Comparison of ENCODE assay signal across 8 cellular contexts in genomic region chr10:92290837-92291609, GRCh38. TPM values are rescaled to one million over a fixed set of nuclear protein-coding genes. Genes with fewer than 3 reads are reported as not detected.
DNase-seq lines count a peak whose midpoint lies in the region; ATAC-seq, FAIRE-seq and TF ChIP-seq lines count a peak whose summit lies in the region.

Gene CPEB3 (minus strand): TSS chr10:92291078. CDS start chr10:92240350, 50,728 bp downstream.
Gene MARCHF5 (plus strand): TSS chr10:92291167. CDS start chr10:92291495, 328 bp downstream.

- peaks cover 0 to 3% of the 10 kb centered on the region in 2 experiments for H3K36me3 ChIP-seq in keratinocyte (ENCODE audit: control insufficient read depth in 2 of 2, extremely low read depth in 1 of 2, insufficient read depth in 2 of 2, low read length in 2 of 2)

- peak; percentile 43 for FAIRE-seq in keratinocyte (lab: Jason Lieb, UNC)

- ATAC-seq in GM19023 (IDR thresholded peaks at IDR 0.05; ENCODE audit: unreplicated experiment) (peak; percentile 99), HG03280 (IDR thresholded peaks at IDR 0.05; ENCODE audit: unreplicated experiment) (peak; percentile 98)

- peak within 1 kb of the TSS; percentile 86 for H3K27ac ChIP-seq in keratinocyte (ENCODE audit: control insufficient read depth, insufficient read depth, low read length)

- H2AFZ ChIP-seq in keratinocyte (ENCODE audit: control insufficient read depth, low read length): peak within 1 kb of the TSS; percentile 96

- peak within 1 kb of the TSS; percentile 98 for H3K4me2 ChIP-seq in keratinocyte (ENCODE audit: control insufficient read depth, extremely low read depth, insufficient read depth, low read depth, low read length)

- H3K9me1 ChIP-seq in keratinocyte (ENCODE audit: control insufficient read depth, extremely low read depth, insufficient read depth, low read length): no peaks in the 10 kb centered on the region

- peak; percentile 63 for TF ChIP-seq CTCF in AG10803 (conservative IDR thresholded peaks at IDR 0.05; ENCODE audit: low read length)
- TF ChIP-seq CTCF in keratinocyte (optimal IDR thresholded peaks at IDR 0.05 in 1 of 3, IDR thresholded peaks at IDR 0.05 in 1 of 3, conservative IDR thresholded peaks at IDR 0.05 in 1 of 3; ENCODE audit: extremely low read depth in 1 of 3, insufficient read depth in 2 of 3, low read length in 3 of 3): peak; percentile 45 to 72 (median 62)

- H4K20me1 ChIP-seq in keratinocyte (ENCODE audit: control insufficient read depth, extremely low read depth, insufficient read depth, low read length): peaks cover 5% of the 10 kb centered on the region

- peaks cover 14% of the 10 kb centered on the region for H3K4me1 ChIP-seq in keratinocyte (ENCODE audit: control insufficient read depth, extremely low read depth, insufficient read depth, low read length)

- peak within 1 kb of the TSS; percentile 92 for H3K4me3 ChIP-seq in AG10803 (ENCODE audit: low read length)
- peak within 1 kb of the TSS; percentile 93 to 100 (median 94) for H3K4me3 ChIP-seq in keratinocyte (ENCODE audit: control insufficient read depth in 2 of 3, extremely low read depth in 1 of 3, insufficient read depth in 2 of 3, low read depth in 1 of 3, low read length in 3 of 3)

- H3K9ac ChIP-seq in keratinocyte (ENCODE audit: control insufficient read depth, extremely low read depth, insufficient read depth, low read length): peak within 1 kb of the TSS; percentile 89

- DNase-seq in AG10803 (ENCODE audit: low read depth) (peak; percentile 96), NCI-H345 (lab: John Stamatoyannopoulos, UW) (peak; percentile 89), cerebellar cortex (ENCODE audit: low spot score) (peak; percentile 96), keratinocyte (ENCODE audit: low read depth, low spot score) (peak; percentile 66)
- DNase-seq in activated CD4-positive, CD25-positive, alpha-beta regulatory T cell treated with anti-CD3 and anti-CD28 coated beads, Interleukin-2, amount 50 U/mL, for 16 hours (ENCODE audit: low read depth, low spot score): peak; percentile 82
- peak; percentile 77 to 83 for DNase-seq in stimulated activated CD4-positive, alpha-beta T cell treated with anti-CD3 and anti-CD28 coated beads, Interleukin-15, amount 100 ng/mL, for 1 hour (ENCODE audit: low read depth in 1 of 2, low spot score in 1 of 2)

- no peaks in the 10 kb centered on the region for H3K27me3 ChIP-seq in keratinocyte (ENCODE audit: control insufficient read depth, extremely low read depth, insufficient read depth, low read length)

- H3K79me2 ChIP-seq in keratinocyte (ENCODE audit: control insufficient read depth, insufficient read depth, low read length): peaks cover 46% of the 10 kb centered on the region

- no peaks in the 10 kb centered on the region for H3K9me3 ChIP-seq in keratinocyte (ENCODE audit: control insufficient read depth, low read depth, low read length)

- dilution Hi-C loops in keratinocyte (cut with MboI; ENCODE audit: extremely low pct_ligation_motif_present, low sequenced_read_pairs): no loop called here

RNA-seq across cellular contexts. Expression of gene CPEB3, which starts in this region (rescaled TPM):
- 0.20 to 0.47 TPM (median 0.39 TPM) in 3 replicates for polyA plus RNA-seq in keratinocyte
- 1.6 TPM for polyA plus RNA-seq in keratinocyte (2011; ENCODE audit: low read depth)
- 0.21 and 0.24 TPM in 2 replicates for polyA plus RNA-seq in keratinocyte (2011; cell fraction: cytosol; rRNA removed)
- 0.80 and 0.85 TPM in 2 replicates for polyA plus RNA-seq in keratinocyte (2011; cell fraction: nucleus; rRNA removed)
- 0.29 and 2.2 TPM in 2 replicates for polyA plus RNA-seq in keratinocyte (2012; ENCODE audit: low replicate concordance)
- 0.46 to 0.86 TPM (median 0.49 TPM) in 3 replicates for polyA minus RNA-seq in keratinocyte
- polyA minus RNA-seq in keratinocyte (2011; cell fraction: cytosol; rRNA and poly(A)+ RNA removed): not detected
- 1.3 and 2.0 TPM in 2 replicates for polyA minus RNA-seq in keratinocyte (2011; cell fraction: nucleus; rRNA and poly(A)+ RNA removed)

RNA-seq across cellular contexts. Expression of gene MARCHF5, which starts in this region (rescaled TPM):
- polyA plus RNA-seq in keratinocyte: 32.4 to 54.1 TPM (median 41.2 TPM) in 3 replicates
- polyA plus RNA-seq in keratinocyte (2011; ENCODE audit: low read depth): 101 TPM
- polyA plus RNA-seq in keratinocyte (2011; cell fraction: cytosol; rRNA removed): 32.0 and 69.2 TPM in 2 replicates
- 51.8 and 66.9 TPM in 2 replicates for polyA plus RNA-seq in keratinocyte (2011; cell fraction: nucleus; rRNA removed)
- 37.1 and 79.6 TPM in 2 replicates for polyA plus RNA-seq in keratinocyte (2012; ENCODE audit: low replicate concordance)
- 12.7 to 35.9 TPM (median 15.4 TPM) in 3 replicates for polyA minus RNA-seq in keratinocyte
- 9.4 TPM for polyA minus RNA-seq in keratinocyte (2011; cell fraction: cytosol; rRNA and poly(A)+ RNA removed)
- polyA minus RNA-seq in keratinocyte (2011; cell fraction: nucleus; rRNA and poly(A)+ RNA removed): 18.3 and 35.9 TPM in 2 replicates

Comparison
In these comparisons a context has a peak if more than half of its experiments do, and no peak if none do; other contexts are left out.
1. Peak in every context shown above with its lines: DNase-seq, ATAC-seq, H3K4me3 ChIP-seq and H3K27ac ChIP-seq.